ENCODE assay signal across 11 cellular contexts in the genomic region with DNA sequence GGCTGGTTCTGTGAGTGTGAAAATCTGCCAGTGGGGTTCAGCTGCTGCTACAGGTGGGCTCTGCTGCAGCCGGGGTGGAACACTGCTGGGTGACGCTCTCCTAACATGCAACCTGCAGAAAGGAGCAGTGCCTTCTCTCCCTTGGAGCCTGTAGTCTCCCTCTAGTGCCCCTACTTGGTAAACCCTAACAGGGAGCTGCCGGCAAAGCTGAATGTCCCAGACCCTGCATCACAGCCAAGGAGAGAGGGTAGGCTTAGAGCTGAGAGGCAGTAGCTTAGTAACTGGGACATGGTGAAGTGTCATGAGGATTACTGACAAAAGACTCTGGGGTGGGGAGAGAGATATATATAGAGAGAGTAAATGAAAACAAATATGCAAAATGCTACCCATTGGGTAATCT. TPM values are rescaled to one million over a fixed set of nuclear protein-coding genes. Genes with fewer than 3 reads are reported as not detected.
A peak's percentile ranks its signal among the peaks of the same experiment; 100 is the strongest.
DNase-seq lines count a peak whose midpoint lies in the region; ATAC-seq, FAIRE-seq and TF ChIP-seq lines count a peak whose summit lies in the region.
"Had no signal": no experiment of that assay in that cellular context is flagged by ENCODE, and none has a peak within 500 bp of the region (broad histone marks: within the 10 kb centered on the region; RNA-seq: fewer than 3 reads in every experiment).

No MANE protein-coding gene starts in this region.

- RAD21 ChIA-PET in GM12878 (lab: Charles Lee; ENCODE audit: unreplicated experiment), result interaction anchor here (0.5 to 2.8 kb wide), 7 partner anchors 9 to 229 kb away, joined by 3 to 22 read pairs (median 3); a partner anchor contains a TSS

- H3K36me3 ChIP-seq in CD8-positive, alpha-beta memory T cell (ENCODE audit: insufficient read depth, low read length), result no peaks in the 10 kb centered on the region
- peaks cover 68 to 90% of the 10 kb centered on the region in 2 experiments for H3K36me3 ChIP-seq in HEK293 (ENCODE audit: control insufficient read depth in 2 of 2, insufficient read depth in 1 of 2, low read length in 2 of 2)
- H3K36me3 ChIP-seq in GM12878 (ENCODE audit: control insufficient read depth in 2 of 2, insufficient read depth in 2 of 2, low read length in 1 of 2), result peaks cover 21 to 33% of the 10 kb centered on the region in 2 experiments
- H3K36me3 ChIP-seq in vagina, result no peaks in the 10 kb centered on the region

- no peak overlapping the region for H3K9ac ChIP-seq in GM12878 (ENCODE audit: control insufficient read depth, insufficient read depth, low read length)

- no peaks in the 10 kb centered on the region for H3K27me3 ChIP-seq in CD8-positive, alpha-beta memory T cell (ENCODE audit: insufficient read depth, low read length, poor library complexity, severe bottlenecking)
- H3K27me3 ChIP-seq in GM12878 (replicated peaks in 1 of 2; ENCODE audit: control insufficient read depth in 2 of 2, insufficient read depth in 2 of 2, low read length in 1 of 2) (no peaks in the 10 kb centered on the region), vagina (no peaks in the 10 kb centered on the region)
- H3K27me3 ChIP-seq: esophagus squamous epithelium had no signal

- no TSS peak for BruUV-seq in GM12878 (replicated peaks; lab: Mats Ljungman, UMichigan)

- intact Hi-C loops in GM12878 (cut with micrococcal nuclease; ENCODE audit: unreplicated experiment), result loop anchor here (2.0 kb wide), 1 partner anchor 41 kb away; a partner anchor contains a TSS
- intact Hi-C loops in vagina (cut with DNase I), result no loop called here

- ATAC-seq in GM12878 (no peak), HG03139 (IDR thresholded peaks at IDR 0.05; ENCODE audit: unreplicated experiment) (no peak), HG02852 (IDR thresholded peaks at IDR 0.05; ENCODE audit: unreplicated experiment) (no peak)

- TF ChIP-seq RAD21 in GM12878 (IDR thresholded peaks at IDR 0.05; ENCODE audit: insufficient read depth, low read depth, low read length), result peak; percentile 45; the same call in 1 of the 2 replicates

- H3K4me2 ChIP-seq in GM12878 (ENCODE audit: control insufficient read depth, insufficient read depth), result no peak overlapping the region

- peaks cover 51 to 58% (median 57%) of the 10 kb centered on the region in 3 donors for H3K4me1 Mint-ChIP-seq in CD8-positive, alpha-beta memory T cell

- no peak for TF ChIP-seq EP300 in GM12878 (IDR thresholded peaks at IDR 0.05; ENCODE audit: borderline replicate concordance in 1 of 2, control insufficient read depth in 1 of 2, low read depth in 2 of 2, low read length in 2 of 2)

- TF ChIP-seq POLR2A in GM12878 (IDR thresholded peaks at IDR 0.05; ENCODE audit: low read depth, low read length), result no peak
- TF ChIP-seq POLR2A in vagina (IDR thresholded peaks at IDR 0.05), result no peak

- CTCF ChIA-PET in CD8-positive, alpha-beta memory T cell (lab: Charles Lee), result interaction anchor here (0.7 to 7.3 kb wide), 17 partner anchors 10 to 164 kb away, joined by 3 to 58 read pairs (median 4); a partner anchor contains a TSS
- CTCF ChIA-PET in HEK293 (lab: Yijun Ruan, JAX), result interaction anchor here (0.7 to 1.7 kb wide), 5 partner anchors 39 to 254 kb away, joined by 3 to 4 read pairs (median 4); a partner anchor contains a TSS
- CTCF ChIA-PET in GM12878 (lab: Yijun Ruan, JAX), result interaction anchor here (0.6 to 2.0 kb wide), 10 partner anchors 9 to 290 kb away, joined by 3 to 8 read pairs (median 4); a partner anchor contains a TSS

- in situ Hi-C loops in GM12878 (cut with MboI), result no loop called here

- peak overlapping the region; percentile 12 for H3K27ac ChIP-seq in CD8-positive, alpha-beta memory T cell (ENCODE audit: low read depth, low read length)
- no peak overlapping the region for H3K27ac ChIP-seq in HEK293 (ENCODE audit: extremely low read depth, low read depth, low read length)
- no peak overlapping the region for H3K27ac ChIP-seq in GM12878 (ENCODE audit: control insufficient read depth, insufficient read depth)
- H3K27ac ChIP-seq in vagina, result no peak overlapping the region

- no peak for FAIRE-seq in GM12878 (lab: Jason Lieb, UNC)
- FAIRE-seq: G401.6 had no signal

- no peaks in the 10 kb centered on the region for H3K27me3 Mint-ChIP-seq in CD8-positive, alpha-beta memory T cell

- H3K27ac Mint-ChIP-seq in CD8-positive, alpha-beta memory T cell, result peak overlapping the region; percentile 84 to 99 (median 90)

- POLR2A ChIA-PET in CD8-positive, alpha-beta memory T cell (lab: Charles Lee), result interaction anchor here (0.6 to 2.6 kb wide), 6 partner anchors 11 to 186 kb away, joined by 3 to 22 read pairs (median 4); a partner anchor contains a TSS
- POLR2A ChIA-PET in HEK293 (lab: Yijun Ruan, JAX) (interaction anchor here (0.9 to 1.2 kb wide), 2 partner anchors 10 to 11 kb away, joined by 3 to 4 read pairs; a partner anchor contains a TSS), GM12878 (lab: Charles Lee) (interaction anchor here (0.9 to 4.0 kb wide), 6 partner anchors 10 to 80 kb away, joined by 3 to 20 read pairs (median 10); a partner anchor contains a TSS)

- peak in 1 of 5 donors; percentile 30 for DNase-seq in CD8-positive, alpha-beta memory T cell
- DNase-seq in GM12878 (ENCODE audit: low read depth, low spot score) (no peak), medulla oblongata (ENCODE audit: extremely low spot score) (peak; percentile 55), vagina (ENCODE audit: extremely low spot score in 2 of 2) (no peak)
- no peak for DNase-seq in effector CD8-positive, alpha-beta T cell (lab: John Stamatoyannopoulos, UW)
- DNase-seq: esophagus squamous epithelium, NCI-H2029 had no signal

- no peaks in the 10 kb centered on the region for H4K20me1 ChIP-seq in GM12878 (ENCODE audit: control insufficient read depth, insufficient read depth)

- H3K4me3 ChIP-seq in CD8-positive, alpha-beta memory T cell (ENCODE audit: low read length), result no peak overlapping the region
- H3K4me3 ChIP-seq in HEK293 (ENCODE audit: low read depth, low read length) (no peak overlapping the region), GM12878 (no peak overlapping the region), vagina (no peak overlapping the region)
- H3K4me3 ChIP-seq: esophagus squamous epithelium had no signal

- H3K79me2 ChIP-seq in GM12878 (ENCODE audit: control insufficient read depth, insufficient read depth, low read length), result peaks cover 27% of the 10 kb centered on the region

- no peaks in the 10 kb centered on the region for H3K9me3 Mint-ChIP-seq in CD8-positive, alpha-beta memory T cell

- WGBS in GM12878 (ENCODE audit: insufficient coverage, insufficient replicate concordance, low lambda C conversion rate, missing lambda C conversion rate), result 64% methylated on average over 3 of the region's 3 CpGs

- no peak overlapping the region for H2AFZ ChIP-seq in GM12878 (ENCODE audit: control insufficient read depth, low read depth, low read length)

- H3K9me3 ChIP-seq in CD8-positive, alpha-beta memory T cell (ENCODE audit: low read length), result no peaks in the 10 kb centered on the region
- H3K9me3 ChIP-seq in HEK293 (ENCODE audit: control insufficient read depth, insufficient read depth, low read depth, low read length), result no peaks in the 10 kb centered on the region
- H3K9me3 ChIP-seq in GM12878 (replicated peaks; ENCODE audit: control insufficient read depth, insufficient read depth, low read length), result no peaks in the 10 kb centered on the region
- no peaks in the 10 kb centered on the region for H3K9me3 ChIP-seq in vagina
- H3K9me3 ChIP-seq: esophagus squamous epithelium had no signal

- TF ChIP-seq CTCF in HEK293 (tag by site-specific recombination; IDR thresholded peaks at IDR 0.05) (peak; percentile 28; the same call in 1 of the 2 replicates), GM12878 (IDR thresholded peaks at IDR 0.05 in 2 of 3, conservative IDR thresholded peaks at IDR 0.05 in 1 of 3; ENCODE audit: control insufficient read depth in 2 of 3, extremely low read depth in 1 of 3, insufficient read depth in 1 of 3, low read depth in 3 of 3, low read length in 3 of 3) (peak; percentile 22 to 41 (median 39); a peak in 4 of 6 replicates), vagina (IDR thresholded peaks at IDR 0.05) (no peak)

- SMC1A ChIA-PET in GM12878 (lab: Charles Lee; ENCODE audit: uncharacterized antibody, unreplicated experiment), result interaction anchor here (1.0 to 16.6 kb wide), 9 partner anchors 10 to 140 kb away, joined by 3 to 231 read pairs (median 8); a partner anchor contains a TSS

- H3K4me1 ChIP-seq in CD8-positive, alpha-beta memory T cell (ENCODE audit: insufficient read depth, low read length), result peaks cover 46% of the 10 kb centered on the region
- H3K4me1 ChIP-seq in HEK293 (ENCODE audit: control insufficient read depth, insufficient read depth, low read length) (peaks cover 17% of the 10 kb centered on the region), GM12878 (ENCODE audit: control insufficient read depth, insufficient read depth, low read length) (peaks cover 45% of the 10 kb centered on the region), vagina (no peaks in the 10 kb centered on the region)
- H3K4me1 ChIP-seq: esophagus squamous epithelium had no signal

- peak overlapping the region in 6 of 7 donors; percentile 23 to 78 (median 62) for H3K4me3 Mint-ChIP-seq in CD8-positive, alpha-beta memory T cell

- H3K36me3 Mint-ChIP-seq in CD8-positive, alpha-beta memory T cell, result peaks cover 0 to 9% (median 2%) of the 10 kb centered on the region in 3 donors

RNA-seq across cellular contexts. Expression of a gene that starts 9.8 kb away (rescaled TPM):
- total RNA-seq in CD8-positive, alpha-beta memory T cell, result 10 to 100 TPM; 59.5 to 65.6 TPM
- polyA plus RNA-seq in CD8-positive, alpha-beta memory T cell, result 1.3 TPM
- 23.0 and 28.6 TPM in 2 replicates for total RNA-seq in GM12878 (2013; cell fraction: nucleolus; rRNA removed)
- total RNA-seq in GM12878 (2014; rRNA removed) (58.1 and 66.4 TPM in 2 replicates), GM12878 (2014; rRNA removed; fragmentation: Illumina TruSeq; extraction: Trizol) (63.6 and 64.5 TPM in 2 replicates), GM12878 (2021) (67.0 and 71.0 TPM in 2 replicates), vagina (6.4 TPM)
- 21.2 TPM for polyA plus RNA-seq in GM12878 (2011; ENCODE audit: low read depth)
- polyA plus RNA-seq in GM12878 (2011; rRNA removed) (67.7 and 71.2 TPM in 2 replicates), GM12878 (2014; fragmentation: Illumina TruSeq; extraction: Trizol) (90.1 and 107 TPM in 2 replicates), GM12878 (2014; fragmentation: Nextera tagmentation; extraction: Ambion mirVana) (10 to 100 TPM; 42.6 to 45.8 TPM), GM12878 (2014; rRNA removed) (66.2 and 71.4 TPM in 2 replicates), GM12878 (2016; fragmentation: Nextera tagmentation; extraction: Ambion mirVana) (10 to 100 TPM; 69.6 to 73.4 TPM)
- polyA plus RNA-seq in GM12878 (2011; cell fraction: cytosol; rRNA removed), result 71.1 and 75.5 TPM in 2 replicates
- 65.1 and 68.2 TPM in 2 replicates for polyA plus RNA-seq in GM12878 (2011; cell fraction: nucleus; rRNA removed)
- 17.5 and 27.0 TPM in 2 replicates for polyA plus RNA-seq in GM12878 (2012)
- 57.9 and 60.6 TPM in 2 replicates for polyA minus RNA-seq in GM12878 (2011; rRNA and poly(A)+ RNA removed)
- 21.6 and 31.8 TPM in 2 replicates for polyA minus RNA-seq in GM12878 (2011; cell fraction: cytosol; rRNA and poly(A)+ RNA removed)
- 21.2 and 28.6 TPM in 2 replicates for polyA minus RNA-seq in GM12878 (2011; cell fraction: nucleus; rRNA and poly(A)+ RNA removed)

RNA-seq across cellular contexts. Expression of a gene that starts 20.3 kb away (rescaled TPM):
- 10 to 100 TPM; 55.5 to 58.3 TPM for total RNA-seq in CD8-positive, alpha-beta memory T cell
- polyA plus RNA-seq in CD8-positive, alpha-beta memory T cell, result 17.5 TPM
- total RNA-seq in GM12878 (2013; cell fraction: nucleolus; rRNA removed), result 16.9 and 20.9 TPM in 2 replicates
- total RNA-seq in GM12878 (2014; rRNA removed), result 28.7 and 29.6 TPM in 2 replicates
- total RNA-seq in GM12878 (2014; rRNA removed; fragmentation: Illumina TruSeq; extraction: Trizol), result 16.8 and 17.1 TPM in 2 replicates
- 23.8 and 28.7 TPM in 2 replicates for total RNA-seq in GM12878 (2021)
- 5.3 TPM for polyA plus RNA-seq in GM12878 (2011; ENCODE audit: low read depth)
- polyA plus RNA-seq in GM12878 (2011; rRNA removed), result 6.8 and 11.7 TPM in 2 replicates
- polyA plus RNA-seq in GM12878 (2011; cell fraction: cytosol; rRNA removed), result 15.0 and 15.6 TPM in 2 replicates
- 6.4 and 7.1 TPM in 2 replicates for polyA plus RNA-seq in GM12878 (2011; cell fraction: nucleus; rRNA removed)
- 7.8 and 9.6 TPM in 2 replicates for polyA plus RNA-seq in GM12878 (2012)
- polyA plus RNA-seq in GM12878 (2014; fragmentation: Illumina TruSeq; extraction: Trizol), result 16.1 and 20.6 TPM in 2 replicates
- 1 to 10 TPM; 4.9 to 5.7 TPM for polyA plus RNA-seq in GM12878 (2014; fragmentation: Nextera tagmentation; extraction: Ambion mirVana)
- polyA plus RNA-seq in GM12878 (2014; rRNA removed), result 16.8 and 18.8 TPM in 2 replicates
- 1 to 10 TPM; 9.9 TPM for polyA plus RNA-seq in GM12878 (2016; fragmentation: Nextera tagmentation; extraction: Ambion mirVana)
- 14.0 and 19.4 TPM in 2 replicates for polyA minus RNA-seq in GM12878 (2011; rRNA and poly(A)+ RNA removed)
- polyA minus RNA-seq in GM12878 (2011; cell fraction: cytosol; rRNA and poly(A)+ RNA removed), result 6.3 and 6.8 TPM in 2 replicates
- 4.2 and 9.0 TPM in 2 replicates for polyA minus RNA-seq in GM12878 (2011; cell fraction: nucleus; rRNA and poly(A)+ RNA removed)
- 1.5 TPM for total RNA-seq in vagina

RNA-seq across cellular contexts. Expression of a gene that starts 40.1 kb away (rescaled TPM):
- total RNA-seq in CD8-positive, alpha-beta memory T cell, result 100 to 1,000 TPM; 203 to 206 TPM
- 108 TPM for polyA plus RNA-seq in CD8-positive, alpha-beta memory T cell
- total RNA-seq in GM12878 (2013; cell fraction: nucleolus; rRNA removed), result 125 and 137 TPM in 2 replicates
- total RNA-seq in GM12878 (2014; rRNA removed) (68.7 and 72.9 TPM in 2 replicates), GM12878 (2014; rRNA removed; fragmentation: Illumina TruSeq; extraction: Trizol) (59.2 and 61.9 TPM in 2 replicates), GM12878 (2021) (147 and 158 TPM in 2 replicates), vagina (129 TPM)
- 99.9 TPM for polyA plus RNA-seq in GM12878 (2011; ENCODE audit: low read depth)
- polyA plus RNA-seq in GM12878 (2011; rRNA removed) (106 and 176 TPM in 2 replicates), GM12878 (2014; fragmentation: Illumina TruSeq; extraction: Trizol) (111 and 157 TPM in 2 replicates), GM12878 (2014; fragmentation: Nextera tagmentation; extraction: Ambion mirVana) (10 to 100 TPM; 61.6 to 64.6 TPM), GM12878 (2014; rRNA removed) (145 and 147 TPM in 2 replicates), GM12878 (2016; fragmentation: Nextera tagmentation; extraction: Ambion mirVana) (100 to 1,000 TPM; 100 to 111 TPM)
- polyA plus RNA-seq in GM12878 (2011; cell fraction: cytosol; rRNA removed), result 277 and 280 TPM in 2 replicates
- polyA plus RNA-seq in GM12878 (2011; cell fraction: nucleus; rRNA removed), result 305 and 387 TPM in 2 replicates
- 117 and 126 TPM in 2 replicates for polyA plus RNA-seq in GM12878 (2012)
- polyA minus RNA-seq in GM12878 (2011; rRNA and poly(A)+ RNA removed), result 395 and 413 TPM in 2 replicates
- polyA minus RNA-seq in GM12878 (2011; cell fraction: cytosol; rRNA and poly(A)+ RNA removed), result 106 and 118 TPM in 2 replicates
- polyA minus RNA-seq in GM12878 (2011; cell fraction: nucleus; rRNA and poly(A)+ RNA removed), result 79.8 and 136 TPM in 2 replicates

Comparison
In these comparisons a context has a peak if more than half of its experiments do, and no peak if none do; other contexts are left out.
1. CTCF ChIP-seq: peak in HEK293 (single experiment) and GM12878 (3 of 3); none in vagina (0 of 3).